20 cellular contexts compared by ENCODE assay signal in the genomic region with DNA sequence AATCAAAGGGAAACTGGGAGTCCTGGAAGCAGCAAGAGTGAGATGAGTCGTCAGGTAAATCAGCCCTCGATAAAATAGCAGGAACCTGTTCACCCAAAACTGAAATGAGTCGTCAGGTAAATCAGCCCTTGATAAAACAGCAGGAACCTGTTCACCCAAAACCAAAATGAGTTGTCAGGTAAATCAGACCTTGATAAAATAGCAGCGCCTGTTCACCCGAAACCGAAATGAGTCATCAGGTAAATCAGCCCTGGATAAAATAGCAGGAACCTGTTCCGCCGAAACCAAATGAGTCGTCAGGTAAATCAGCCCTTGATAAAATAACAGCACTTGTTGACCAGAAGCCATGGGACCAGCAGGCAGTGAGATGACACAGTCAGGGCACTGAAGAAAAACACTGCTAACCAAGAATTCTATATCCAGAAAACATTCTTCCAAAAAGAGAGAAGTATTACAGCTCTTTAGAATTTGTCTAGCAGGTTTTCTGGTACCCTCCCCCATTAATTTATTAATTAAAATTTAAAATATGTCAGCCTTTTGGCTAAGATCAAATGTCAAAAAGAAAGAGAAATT. TPM values are rescaled to one million over a fixed set of nuclear protein-coding genes. Genes with fewer than 3 reads are reported as not detected.
"Had no signal": no experiment of that assay in that cellular context is flagged by ENCODE, and none has a peak within 500 bp of the region (broad histone marks: within the 10 kb centered on the region; RNA-seq: fewer than 3 reads in every experiment).

No MANE protein-coding gene starts in this region.

- DNase-seq: activated gamma-delta T cell treated with Interleukin-2 at 50 U/mL for 16 hours; activated T-cell treated with anti-CD3 and anti-CD28 coated beads, Interleukin-2, amount 50 U/mL, for 1 hour; aorta; colonic mucosa; dorsolateral prefrontal cortex; effector memory CD8-positive, alpha-beta T cell; foreskin melanocyte; kidney glomerular epithelial cell; left ventricle myocardium inferior; midbrain; natural killer cell; stimulated activated CD4-positive, alpha-beta T cell treated with anti-CD3 and anti-CD28 coated beads, Interleukin-1b, Interleukin-23, amount 100 ng/mL, for 48 hours; substantia nigra; T1000; thyroid gland; upper lobe of right lung had no signal

- H3K27ac ChIP-seq: colonic mucosa, dorsolateral prefrontal cortex, left ventricle myocardium inferior, thyroid gland, upper lobe of right lung had no signal

- H3K9me3 ChIP-seq: colonic mucosa, thyroid gland, upper lobe of right lung had no signal

- H3K4me3 ChIP-seq: colonic mucosa, dorsolateral prefrontal cortex, left ventricle myocardium inferior, skin epidermis, thyroid gland, upper lobe of right lung had no signal

- H3K36me3 ChIP-seq: colonic mucosa, left ventricle myocardium inferior, thyroid gland, upper lobe of right lung had no signal

- H3K4me1 ChIP-seq: colonic mucosa had no signal

- ATAC-seq: activated naive CD4-positive, alpha-beta T cell treated with anti-CD3 and anti-CD28 coated beads, Interleukin-2, amount 50 U/mL, for 72 hours; effector memory CD8-positive, alpha-beta T cell; natural killer cell; upper lobe of right lung; WTC11 had no signal

RNA-seq across cellular contexts. Expression of a gene that starts 41.7 kb away (rescaled TPM):
- total RNA-seq: colonic mucosa, progenitor cell of endocrine pancreas, WTC11 had no signal
